In the genomic region with DNA sequence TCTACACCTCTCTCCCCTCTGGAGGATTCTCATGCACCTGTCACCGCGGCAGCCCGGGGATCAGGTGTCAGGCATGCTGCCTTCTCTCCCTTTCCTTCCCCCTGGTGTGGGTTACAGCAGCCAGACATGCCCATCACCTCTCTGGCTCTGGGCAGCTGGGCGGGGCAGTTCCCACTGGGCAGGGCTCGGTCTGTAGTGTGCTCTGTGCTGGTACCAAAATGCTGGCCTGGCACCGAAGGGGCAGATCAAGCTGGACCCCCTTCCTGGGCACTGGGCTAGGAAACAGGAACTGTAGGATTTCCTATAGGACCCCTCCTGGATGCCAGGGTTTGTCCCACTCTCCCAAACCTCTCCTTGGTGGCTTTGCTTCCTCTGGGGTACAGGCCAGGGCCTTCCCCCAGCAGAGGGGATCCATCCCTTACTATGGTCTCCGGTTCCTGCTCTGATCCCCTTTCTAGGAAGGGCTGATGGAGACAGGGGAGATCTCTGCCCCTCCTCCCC, we compare ENCODE assay signal across 12 cellular contexts. TPM values are rescaled to one million over a fixed set of nuclear protein-coding genes. Genes with fewer than 3 reads are reported as not detected.
DNase-seq lines count a peak whose midpoint lies in the region; ATAC-seq, FAIRE-seq and TF ChIP-seq lines count a peak whose summit lies in the region.
"Had no signal": no experiment of that assay in that cellular context is flagged by ENCODE, and none has a peak within 500 bp of the region (broad histone marks: within the 10 kb centered on the region; RNA-seq: fewer than 3 reads in every experiment).

No MANE protein-coding gene starts in this region.

- peak overlapping the region; percentile 11 for H3K4me3 ChIP-seq in endocrine pancreas (ENCODE audit: control insufficient read depth, insufficient read depth, low read length)
- H3K4me3 ChIP-seq in mucosa of stomach (ENCODE audit: low read length), result peak overlapping the region; percentile 68

- no peak overlapping the region for H3K27ac Mint-ChIP-seq in activated T-cell treated with anti-CD3 and anti-CD28 coated beads, Interleukin-2, amount 50 U/mL, for 24 hours

- TF ChIP-seq POLR2A in GM12891 (IDR thresholded peaks at IDR 0.05; ENCODE audit: low read depth, low read length), result no peak

- peaks cover 11% of the 10 kb centered on the region for H3K4me1 Mint-ChIP-seq in activated T-cell treated with anti-CD3 and anti-CD28 coated beads, Interleukin-2, amount 50 U/mL, for 24 hours (ENCODE audit: low read depth)

- H3K9me3 Mint-ChIP-seq in activated T-cell treated with anti-CD3 and anti-CD28 coated beads, Interleukin-2, amount 50 U/mL, for 24 hours, result no peaks in the 10 kb centered on the region

- H3K27me3 ChIP-seq in endocrine pancreas (ENCODE audit: control insufficient read depth, insufficient read depth, low read length) (no peaks in the 10 kb centered on the region), mucosa of stomach (ENCODE audit: control insufficient read depth, insufficient read depth, low read length) (no peaks in the 10 kb centered on the region)

- FAIRE-seq in GM12891 (lab: Jason Lieb, UNC), result no peak
- FAIRE-seq: endothelial cell of umbilical vein had no signal

- no peaks in the 10 kb centered on the region for H3K27me3 Mint-ChIP-seq in activated T-cell treated with anti-CD3 and anti-CD28 coated beads, Interleukin-2, amount 50 U/mL, for 24 hours

- DNase-seq in ACHN (peak; percentile 48), NCI-H2171 treated with DMSO at 0.1 percent for 48 hours (lab: John Stamatoyannopoulos, UW) (peak; percentile 83), HuH-7 (ENCODE audit: low spot score) (no peak), GM12891 (ENCODE audit: insufficient read length, low spot score) (no peak)
- no peak for DNase-seq in activated T-cell treated with anti-CD3 and anti-CD28 coated beads, Interleukin-2, amount 50 U/mL, for 24 hours
- DNase-seq: amniotic stem cell; stimulated activated CD8-positive, alpha-beta memory T cell treated with anti-CD3 and anti-CD28 coated beads, Interleukin-4, amount 100 ng/mL, for 48 hours had no signal

- H3K4me3 Mint-ChIP-seq in activated T-cell treated with anti-CD3 and anti-CD28 coated beads, Interleukin-2, amount 50 U/mL, for 24 hours, result no peak overlapping the region

- no peaks in the 10 kb centered on the region for H3K36me3 Mint-ChIP-seq in activated T-cell treated with anti-CD3 and anti-CD28 coated beads, Interleukin-2, amount 50 U/mL, for 24 hours (ENCODE audit: low read depth)

- H3K36me3 ChIP-seq in endocrine pancreas (ENCODE audit: control insufficient read depth, insufficient read depth, low read length) (peaks cover 9% of the 10 kb centered on the region), mucosa of stomach (ENCODE audit: control insufficient read depth, insufficient read depth, low read length) (no peaks in the 10 kb centered on the region)

- in situ Hi-C loops in ACHN (cut with HindIII; ENCODE audit: low pct_ligation_motif_present, low pct_unique_long_range_greater_than_20kb, low sequenced_read_pairs), result no loop called here

- no peak for ATAC-seq in GM19455 (IDR thresholded peaks at IDR 0.05; ENCODE audit: unreplicated experiment)
- ATAC-seq: SK-N-SH treated with all-trans-retinoic acid at 6 μM for 48 hours had no signal

- H3K4me1 ChIP-seq in endocrine pancreas (ENCODE audit: control insufficient read depth, insufficient read depth, low read length) (no peaks in the 10 kb centered on the region), mucosa of stomach (ENCODE audit: control insufficient read depth, insufficient read depth, low read length) (peaks cover 40% of the 10 kb centered on the region)

- H3K9ac ChIP-seq in endocrine pancreas (ENCODE audit: control insufficient read depth, insufficient read depth, low read length) (peak overlapping the region; percentile 54), mucosa of stomach (ENCODE audit: low read length) (peak overlapping the region; percentile 80)

- H3K9me3 ChIP-seq in endocrine pancreas (ENCODE audit: control insufficient read depth, low read length), result no peaks in the 10 kb centered on the region
- H3K9me3 ChIP-seq in mucosa of stomach (ENCODE audit: control insufficient read depth, low read length), result no peaks in the 10 kb centered on the region

TF ChIP-seq in GM12891, 5 proteins besides CTCF, POLR2A, EP300 and RAD21:
- TF ChIP-seq SPI1 (IDR thresholded peaks at IDR 0.05; ENCODE audit: low read depth, low read length) (no peak), POU2F2 (IDR thresholded peaks at IDR 0.05; ENCODE audit: low read depth, low read length) (no peak), TAF1 (IDR thresholded peaks at IDR 0.05; ENCODE audit: low read depth, low read length) (no peak), POLR2AphosphoS5 (IDR thresholded peaks at IDR 0.05; ENCODE audit: low read depth, low read length) (no peak), PAX5 (IDR thresholded peaks at IDR 0.05; ENCODE audit: insufficient read depth, low read length, severe bottlenecking) (no peak)

RNA-seq across cellular contexts. Expression of a gene that starts 0.8 kb away (rescaled TPM):
- polyA plus RNA-seq in GM12891 (2012; ENCODE audit: low read depth, missing spikeins), result 0.05 TPM
- polyA plus RNA-seq: endothelial cell of umbilical vein had no signal

RNA-seq across cellular contexts. Expression of a gene that starts 18.1 kb away (rescaled TPM):
- 68.0 TPM for polyA plus RNA-seq in GM12891 (2012; ENCODE audit: low read depth, missing spikeins)

RNA-seq across cellular contexts. Expression of a gene that starts 27.1 kb away (rescaled TPM):
- polyA plus RNA-seq in GM12891 (2012; ENCODE audit: low read depth, missing spikeins), result not detected

RNA-seq across cellular contexts. Expression of a gene that starts 33.3 kb away (rescaled TPM):
- 8.4 TPM for polyA plus RNA-seq in GM12891 (2012; ENCODE audit: low read depth, missing spikeins)

Comparison
In these comparisons a context has a peak if more than half of its experiments do, and no peak if none do; other contexts are left out.
1. DNase-seq: peak in ACHN (single experiment) and NCI-H2171 treated with DMSO at 0.1 percent for 48 hours (single experiment); none in HuH-7 (single experiment), activated T-cell treated with anti-CD3 and anti-CD28 coated beads, Interleukin-2, amount 50 U/mL, for 24 hours (single experiment) and GM12891 (single experiment).